In genomic region chr1:171937938-171938337, GRCh38 we compare ENCODE assay signal across 1 cellular context.
TF ChIP-seq lines count a peak whose summit lies in the region.

No MANE protein-coding gene starts in this region.

TF ChIP-seq in GM23338, 12 proteins besides CTCF, POLR2A, EP300 and RAD21 (continued from another document):
- no peak for TF ChIP-seq ZNF462 (CRISPR knock-in tag; IDR thresholded peaks at IDR 0.05)
- no peak for TF ChIP-seq ZNF114 (CRISPR knock-in tag; IDR thresholded peaks at IDR 0.05)
- no peak for TF ChIP-seq JUNB (IDR thresholded peaks at IDR 0.05; ENCODE audit: unreplicated experiment)
